Comparison of ENCODE assay signal across 8 cellular contexts in genomic region chr19:9935409-9936062, GRCh38. TPM values are rescaled to one million over a fixed set of nuclear protein-coding genes. Genes with fewer than 3 reads are reported as not detected.
DNase-seq lines count a peak whose midpoint lies in the region; ATAC-seq and TF ChIP-seq lines count a peak whose summit lies in the region.

No MANE protein-coding gene starts in this region.

- no peaks in the 10 kb centered on the region for H3F3A ChIP-seq in smooth muscle cell (ENCODE audit: low read depth)

- H3K36me3 ChIP-seq in RWPE2 (ENCODE audit: low read depth) (no peaks in the 10 kb centered on the region), smooth muscle cell (ENCODE audit: low read depth) (no peaks in the 10 kb centered on the region), aorta (ENCODE audit: control insufficient read depth in 1 of 2, insufficient read depth in 2 of 2, low read length in 1 of 2) (no peaks in the 10 kb centered on the region)

- H3K79me2 ChIP-seq in smooth muscle cell (ENCODE audit: low read depth), result no peaks in the 10 kb centered on the region

- no peaks in the 10 kb centered on the region for H3K9me3 ChIP-seq in RWPE2 (ENCODE audit: severe bottlenecking)
- no peaks in the 10 kb centered on the region for H3K9me3 ChIP-seq in smooth muscle cell (replicated peaks; ENCODE audit: low read depth)
- no peaks in the 10 kb centered on the region for H3K9me3 ChIP-seq in aorta (ENCODE audit: control insufficient read depth, low read length)

- H4K20me1 ChIP-seq in smooth muscle cell (ENCODE audit: low read depth), result no peaks in the 10 kb centered on the region

- H3K27me3 ChIP-seq in RWPE2 (ENCODE audit: insufficient read depth, poor library complexity, severe bottlenecking) (peaks cover 15% of the 10 kb centered on the region), smooth muscle cell (ENCODE audit: low read depth) (no peaks in the 10 kb centered on the region), aorta (ENCODE audit: control insufficient read depth in 1 of 2, insufficient read depth in 2 of 2, low read length in 1 of 2) (no peaks in the 10 kb centered on the region)

- H3K4me3 ChIP-seq in RWPE2 (ENCODE audit: severe bottlenecking), result peak overlapping the region; percentile 24
- H3K4me3 ChIP-seq in iPS-11a (ENCODE audit: low read depth, low read length), result peak overlapping the region; percentile 92
- H3K4me3 ChIP-seq in smooth muscle cell, result peak overlapping the region; percentile 60
- no peak overlapping the region for H3K4me3 ChIP-seq in aorta (ENCODE audit: low read length in 2 of 2)

- H3K4me1 ChIP-seq in RWPE2 (ENCODE audit: insufficient read depth, poor library complexity, severe bottlenecking), result peaks cover 3% of the 10 kb centered on the region
- H3K4me1 ChIP-seq in smooth muscle cell (ENCODE audit: low read depth), result peaks cover 4% of the 10 kb centered on the region
- H3K4me1 ChIP-seq in aorta (ENCODE audit: control insufficient read depth in 1 of 2, insufficient read depth in 2 of 2, low read length in 2 of 2), result no peaks in the 10 kb centered on the region

- WGBS in smooth muscle cell (ENCODE audit: low lambda C conversion rate), result 3% methylated on average over 24 of the region's 28 CpGs
- WGBS in aorta, 2 donors, result 1% methylated on average over 27 to 28 of the region's 28 CpGs

- DNase-seq in NCI-H748 (lab: John Stamatoyannopoulos, UW; ENCODE audit: unreplicated experiment) (peak; percentile 27), NCI-H748 treated with DMSO at 0.1 percent for 48 hours (lab: John Stamatoyannopoulos, UW) (no peak), RWPE2 (ENCODE audit: low spot score) (no peak), smooth muscle cell (lab: John Stamatoyannopoulos, UW; ENCODE audit: unreplicated experiment) (no peak), aorta (no peak), hippocampal formation (lab: John Stamatoyannopoulos, UW) (no peak)
- no peak for DNase-seq in stimulated activated CD4-positive, alpha-beta T cell treated with anti-CD3 and anti-CD28 coated beads, Interleukin-2, amount 100 ng/mL, for 24 hours

- intact Hi-C loops in aorta (cut with DNase I), result loop anchor here (5.0 to 10.0 kb wide), 2 partner anchors 77 to 179 kb away; partner anchors contain the start of genes COL5A3 (in 1 of the 2), EIF3G (in 1 of the 2), P2RY11 (in 1 of the 2) and RDH8 (in 1 of the 2)

- H3K27ac ChIP-seq in RWPE2 (ENCODE audit: poor library complexity, severe bottlenecking), result no peak overlapping the region
- H3K27ac ChIP-seq in smooth muscle cell (ENCODE audit: low read depth), result no peak overlapping the region
- H3K27ac ChIP-seq in aorta (ENCODE audit: low read depth in 1 of 2, low read length in 2 of 2), result no peak overlapping the region

- no peak overlapping the region for H3K9ac ChIP-seq in smooth muscle cell (ENCODE audit: low read depth)

- TF ChIP-seq CTCF in RWPE2 (IDR thresholded peaks at IDR 0.05; ENCODE audit: poor library complexity, severe bottlenecking) (no peak), smooth muscle cell (IDR thresholded peaks at IDR 0.05; ENCODE audit: borderline replicate concordance, insufficient read depth, poor library complexity, severe bottlenecking) (no peak)

- peak overlapping the region; percentile 90 for H3K4me2 ChIP-seq in smooth muscle cell

- no peak overlapping the region for H2AFZ ChIP-seq in smooth muscle cell (ENCODE audit: low read depth)

- no peak for ATAC-seq in RWPE2 (ENCODE audit: low read depth)
- no peak for ATAC-seq in aorta (ENCODE audit: low FRiP score)

RNA-seq across cellular contexts. Expression of gene OLFM2, which starts 0.8 kb away (rescaled TPM):
- 63.1 and 72.2 TPM in 2 replicates for total RNA-seq in smooth muscle cell
- polyA plus RNA-seq in smooth muscle cell, result 111 and 119 TPM in 2 replicates
- total RNA-seq in aorta, result 1 to 10 TPM; 3.9 to 4.8 TPM
- polyA plus RNA-seq in aorta, result 10 to 100 TPM; 13.5 to 14.5 TPM

Comparison
In these comparisons a context has a peak if more than half of its experiments do, and no peak if none do; other contexts are left out.
1. H3K4me3 ChIP-seq: peak in RWPE2 (single experiment), iPS-11a (single experiment) and smooth muscle cell (single experiment); none in aorta (0 of 2).
2. RNA of gene OLFM2, which starts 0.8 kb away (total RNA-seq): 63.1 to 72.2 TPM in smooth muscle cell; 3.9 to 4.8 TPM in aorta; every median in the first group is over 10 times any median in the second.